9 cellular contexts compared by ENCODE assay signal in genomic region chr12:45234134-45234865, GRCh38. TPM values are rescaled to one million over a fixed set of nuclear protein-coding genes. Genes with fewer than 3 reads are reported as not detected.
A peak's percentile ranks its signal among the peaks of the same experiment; 100 is the strongest.
DNase-seq lines count a peak whose midpoint lies in the region; ATAC-seq and TF ChIP-seq lines count a peak whose summit lies in the region.
"Had no signal": no experiment of that assay in that cellular context is flagged by ENCODE, and none has a peak within 500 bp of the region (broad histone marks: within the 10 kb centered on the region; RNA-seq: fewer than 3 reads in every experiment).

No MANE protein-coding gene starts in this region.

- H3K27ac ChIP-seq in SJCRH30 (peak overlapping the region; percentile 73), mucosa of rectum (ENCODE audit: low read depth in 2 of 2, low read length in 2 of 2) (peak overlapping the region; percentile 60 to 62)

- H3K4me1 ChIP-seq in SJCRH30, result peaks cover 49% of the 10 kb centered on the region
- H3K4me1 ChIP-seq in mucosa of rectum (ENCODE audit: control insufficient read depth in 2 of 2, insufficient read depth in 2 of 2, low read length in 2 of 2), result peaks cover 0 to 8% of the 10 kb centered on the region in 2 donors

- H3K36me3 ChIP-seq in SJCRH30, result 0 out of 2 replicates have a peak, but pooled peaks cover 5% of the 10 kb centered on the region
- H3K36me3 ChIP-seq in mucosa of rectum (ENCODE audit: control insufficient read depth in 2 of 2, insufficient read depth in 2 of 2, low read length in 2 of 2), result no peaks in the 10 kb centered on the region

- H3K27me3 ChIP-seq in SJCRH30 (no peaks in the 10 kb centered on the region), mucosa of rectum (ENCODE audit: control insufficient read depth in 2 of 2, insufficient read depth in 2 of 2, low read length in 2 of 2) (no peaks in the 10 kb centered on the region)

- H3K4me3 ChIP-seq in AG09309 (ENCODE audit: control insufficient read depth, low read depth, low read length), result no peak overlapping the region
- no peak overlapping the region for H3K4me3 ChIP-seq in SJCRH30
- H3K4me3 ChIP-seq in epithelial cell of esophagus (ENCODE audit: low read length), result no peak overlapping the region
- no peak overlapping the region for H3K4me3 ChIP-seq in mucosa of rectum (ENCODE audit: low read length in 2 of 2)

- ATAC-seq in GM21717 (IDR thresholded peaks at IDR 0.05; ENCODE audit: unreplicated experiment), result peak; percentile 40
- ATAC-seq in HG03457 (IDR thresholded peaks at IDR 0.05; ENCODE audit: unreplicated experiment), result no peak
- no peak for ATAC-seq in HG02571 (IDR thresholded peaks at IDR 0.05; ENCODE audit: unreplicated experiment)

- DNase-seq in AG09309 (ENCODE audit: low read depth) (peak; percentile 93), SJCRH30 (peak; percentile 65 to 89), epithelial cell of esophagus (ENCODE audit: low read depth) (peak; percentile 98), NCI-H128 (lab: John Stamatoyannopoulos, UW; ENCODE audit: unreplicated experiment) (no peak)
- DNase-seq: naive B cell had no signal

- H3K9me3 ChIP-seq in SJCRH30 (replicated peaks) (0 out of 2 replicates have a peak, but pooled peaks cover 7% of the 10 kb centered on the region), mucosa of rectum (ENCODE audit: control insufficient read depth in 2 of 2, low read length in 2 of 2) (no peaks in the 10 kb centered on the region)

- H3K9ac ChIP-seq in mucosa of rectum (ENCODE audit: low read depth in 1 of 2, low read length in 2 of 2), result no peak overlapping the region

- TF ChIP-seq CTCF in AG09309 (IDR thresholded peaks at IDR 0.05; ENCODE audit: control insufficient read depth, insufficient read depth, low read depth, low read length, missing control alignments), result no peak
- no peak for TF ChIP-seq CTCF in epithelial cell of esophagus (IDR thresholded peaks at IDR 0.05; ENCODE audit: insufficient read depth, low read depth, low read length, missing control alignments)

RNA-seq across cellular contexts. Expression of gene ANO6, which starts 18.4 kb away (rescaled TPM):
- 55.1 and 60.7 TPM in 2 replicates for total RNA-seq in SJCRH30 (2014; rRNA removed; shearing (Covaris generic))
